Comparison of ENCODE assay signal across 16 cellular contexts in the genomic region with DNA sequence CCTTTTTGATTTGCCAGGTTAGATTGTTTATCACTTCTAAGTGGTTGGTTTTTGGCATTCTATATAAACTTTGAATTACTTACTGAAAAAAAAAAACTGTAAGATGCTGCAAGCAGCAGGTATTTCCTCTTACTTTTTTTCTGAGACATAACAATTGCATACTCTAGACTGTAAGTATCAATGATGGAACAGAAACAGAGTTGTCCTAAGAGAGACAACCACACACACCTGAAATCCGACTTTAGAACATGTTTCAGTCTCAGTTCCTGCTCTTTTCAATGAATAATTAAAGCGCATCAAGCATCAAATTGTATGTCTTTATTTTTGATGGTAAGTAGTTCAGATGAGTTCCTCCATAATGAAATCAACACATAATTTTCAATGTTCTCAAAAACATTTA.
A peak's percentile ranks its signal among the peaks of the same experiment; 100 is the strongest.
DNase-seq lines count a peak whose midpoint lies in the region; ATAC-seq, FAIRE-seq and TF ChIP-seq lines count a peak whose summit lies in the region.
"Had no signal": no experiment of that assay in that cellular context is flagged by ENCODE, and none has a peak within 500 bp of the region (broad histone marks: within the 10 kb centered on the region; RNA-seq: fewer than 3 reads in every experiment).

No MANE protein-coding gene starts in this region.

- no peaks in the 10 kb centered on the region for H3K36me3 ChIP-seq in MM.1S (replicated peaks; ENCODE audit: insufficient read depth, low read length)
- H3K36me3 ChIP-seq: BLaER1 treated with 17β-estradiol and CSF1 and Interleukin-3, amounts not matched to agents 10 nM and 100 nM had no signal

- H3K27me3 Mint-ChIP-seq in activated B cell treated with CpG ODN at 0.5 μM for 24 hours = no peaks in the 10 kb centered on the region
- H3K27me3 Mint-ChIP-seq in stimulated activated naive B cell treated with anti-CD40 and anti-IgM and Interleukin-4, amounts not matched to agents 10 μg/mL and 1 μg/mL and 100 μg/mL, for 72 hours = no peaks in the 10 kb centered on the region
- H3K27me3 Mint-ChIP-seq: CD4-positive, CD25-positive, alpha-beta regulatory T cell had no signal

- FAIRE-seq in GM12891 (lab: Jason Lieb, UNC) = no peak
- FAIRE-seq: K562 had no signal

- peaks cover 23% of the 10 kb centered on the region for H3K4me1 Mint-ChIP-seq in activated B cell treated with CpG ODN at 0.5 μM for 24 hours
- H3K4me1 Mint-ChIP-seq in stimulated activated naive B cell treated with anti-CD40 and anti-IgM and Interleukin-4, amounts not matched to agents 10 μg/mL and 1 μg/mL and 100 μg/mL, for 72 hours = peaks cover 9 to 24% of the 10 kb centered on the region in 2 donors
- H3K4me1 Mint-ChIP-seq: CD4-positive, CD25-positive, alpha-beta regulatory T cell had no signal

- peaks cover 42% of the 10 kb centered on the region for H3K4me1 ChIP-seq in MM.1S (ENCODE audit: low read length)

- H3K27me3 ChIP-seq in MM.1S (replicated peaks; ENCODE audit: insufficient read depth, low read length) = no peaks in the 10 kb centered on the region
- H3K27me3 ChIP-seq: BLaER1 treated with 17β-estradiol and CSF1 and Interleukin-3, amounts not matched to agents 10 nM and 100 nM had no signal

- peak overlapping the region; percentile 26; the same call in 1 of the 2 replicates for H2AFZ ChIP-seq in MM.1S (ENCODE audit: low read length)

- H3K36me3 Mint-ChIP-seq in activated B cell treated with CpG ODN at 0.5 μM for 24 hours (ENCODE audit: low read depth) = no peaks in the 10 kb centered on the region
- H3K36me3 Mint-ChIP-seq in stimulated activated naive B cell treated with anti-CD40 and anti-IgM and Interleukin-4, amounts not matched to agents 10 μg/mL and 1 μg/mL and 100 μg/mL, for 72 hours = no peaks in the 10 kb centered on the region
- H3K36me3 Mint-ChIP-seq: CD4-positive, CD25-positive, alpha-beta regulatory T cell had no signal

- H3K9ac ChIP-seq in MM.1S (ENCODE audit: low read length) = peak overlapping the region; percentile 41
- H3K9ac ChIP-seq: BLaER1 treated with 17β-estradiol and CSF1 and Interleukin-3, amounts not matched to agents 10 nM and 100 nM had no signal

- no peaks in the 10 kb centered on the region for H3K9me3 ChIP-seq in MM.1S (replicated peaks; ENCODE audit: insufficient read depth, low read length)
- H3K9me3 ChIP-seq: BLaER1 treated with 17β-estradiol and CSF1 and Interleukin-3, amounts not matched to agents 10 nM and 100 nM had no signal

- POLR2A ChIA-PET in activated B cell treated with CpG ODN at 0.5 μM for 24 hours (lab: Charles Lee) = no interaction called here

- CTCF ChIA-PET in activated B cell treated with CpG ODN at 0.5 μM for 24 hours (lab: Charles Lee) = no interaction called here

- no peak for TF ChIP-seq CTCF in MM.1S (IDR thresholded peaks at IDR 0.05; ENCODE audit: low read length)
- TF ChIP-seq CTCF in activated B cell treated with CpG ODN at 0.5 μM for 24 hours (IDR thresholded peaks at IDR 0.05) = no peak

- TF ChIP-seq POLR2A in GM12891 (IDR thresholded peaks at IDR 0.05; ENCODE audit: low read depth, low read length) = no peak

- H3F3A ChIP-seq in MM.1S (ENCODE audit: insufficient read depth, low read length) = peaks cover 17% of the 10 kb centered on the region

- intact Hi-C loops in activated B cell treated with CpG ODN at 0.5 μM for 24 hours (cut with micrococcal nuclease) = loop anchor here (2.0 to 5.0 kb wide), 2 partner anchors 19 to 34 kb away; no protein-coding TSS in a partner anchor

- H3K4me2 ChIP-seq in MM.1S (ENCODE audit: low read depth, low read length) = peak overlapping the region; percentile 61
- H3K4me2 ChIP-seq: BLaER1 treated with 17β-estradiol and CSF1 and Interleukin-3, amounts not matched to agents 10 nM and 100 nM had no signal

- H3K79me2 ChIP-seq in MM.1S (ENCODE audit: low read length) = no peaks in the 10 kb centered on the region

- no peaks in the 10 kb centered on the region for H3K9me2 ChIP-seq in MM.1S (replicated peaks; ENCODE audit: insufficient read depth, low read length)

- H3K27ac ChIP-seq in MM.1S (ENCODE audit: low read length) = peak overlapping the region; percentile 93
- H3K27ac ChIP-seq: BLaER1 treated with 17β-estradiol and CSF1 and Interleukin-3, amounts not matched to agents 10 nM and 100 nM had no signal

- H3K9me3 Mint-ChIP-seq in activated B cell treated with CpG ODN at 0.5 μM for 24 hours = no peaks in the 10 kb centered on the region
- H3K9me3 Mint-ChIP-seq in stimulated activated naive B cell treated with anti-CD40 and anti-IgM and Interleukin-4, amounts not matched to agents 10 μg/mL and 1 μg/mL and 100 μg/mL, for 72 hours = peaks cover 5 to 6% of the 10 kb centered on the region in 2 donors

- H3K27ac Mint-ChIP-seq in activated B cell treated with CpG ODN at 0.5 μM for 24 hours = no peak overlapping the region
- no peak overlapping the region for H3K27ac Mint-ChIP-seq in stimulated activated naive B cell treated with anti-CD40 and anti-IgM and Interleukin-4, amounts not matched to agents 10 μg/mL and 1 μg/mL and 100 μg/mL, for 72 hours
- H3K27ac Mint-ChIP-seq: CD4-positive, CD25-positive, alpha-beta regulatory T cell; HFFc6 had no signal

- no peak overlapping the region for H3K4me3 ChIP-seq in MM.1S (ENCODE audit: low read length)
- H3K4me3 ChIP-seq: BLaER1 treated with 17β-estradiol and CSF1 and Interleukin-3, amounts not matched to agents 10 nM and 100 nM; K562 had no signal

- H4K20me1 ChIP-seq in MM.1S (ENCODE audit: insufficient read depth, low read length) = no peaks in the 10 kb centered on the region
- H4K20me1 ChIP-seq: BLaER1 treated with 17β-estradiol and CSF1 and Interleukin-3, amounts not matched to agents 10 nM and 100 nM had no signal

- ATAC-seq in activated B cell treated with CpG ODN at 0.5 μM for 24 hours (ENCODE audit: low read depth) (peak; percentile 18), GM21576 (IDR thresholded peaks at IDR 0.05; ENCODE audit: unreplicated experiment) (no peak)
- peak; percentile 72 to 74 for ATAC-seq in stimulated activated naive B cell treated with anti-CD40 and anti-IgM and Interleukin-4, amounts not matched to agents 10 μg/mL and 1 μg/mL and 100 μg/mL, for 72 hours (replicated peaks)
- ATAC-seq: K562 had no signal

- no peak overlapping the region for H3K4me3 Mint-ChIP-seq in activated B cell treated with CpG ODN at 0.5 μM for 24 hours
- no peak overlapping the region for H3K4me3 Mint-ChIP-seq in stimulated activated naive B cell treated with anti-CD40 and anti-IgM and Interleukin-4, amounts not matched to agents 10 μg/mL and 1 μg/mL and 100 μg/mL, for 72 hours
- H3K4me3 Mint-ChIP-seq: CD4-positive, CD25-positive, alpha-beta regulatory T cell; HFFc6 had no signal

- no peak for DNase-seq in GM12891 (ENCODE audit: insufficient read length, low spot score)
- peak; percentile 69 for DNase-seq in MM.1S
- DNase-seq in activated B cell treated with CpG ODN at 0.5 μM for 24 hours = no peak
- no peak for DNase-seq in stimulated activated naive B cell treated with anti-CD40 and anti-IgM and Interleukin-4, amounts not matched to agents 10 μg/mL and 1 μg/mL and 100 μg/mL, for 72 hours
- DNase-seq in stimulated activated CD4-positive, alpha-beta T cell treated with anti-CD3 and anti-CD28 coated beads, Interleukin-2, amount 100 ng/mL, for 48 hours = no peak
- DNase-seq in Kasumi-1 (lab: John Stamatoyannopoulos, UW) = no peak
- DNase-seq: 8988T; AML-193; CD4-positive, CD25-positive, alpha-beta regulatory T cell; DMS53; GF-D8; HCEC 1CT; HFFc6 had no signal

TF ChIP-seq in GM12891, 5 proteins besides CTCF, POLR2A, EP300 and RAD21:
- TF ChIP-seq SPI1 (IDR thresholded peaks at IDR 0.05; ENCODE audit: low read depth, low read length) (0 out of 2 replicates have a peak, but pooled peaks have one; percentile 4), POLR2AphosphoS5 (IDR thresholded peaks at IDR 0.05; ENCODE audit: low read depth, low read length) (no peak)
